In the genomic region with DNA sequence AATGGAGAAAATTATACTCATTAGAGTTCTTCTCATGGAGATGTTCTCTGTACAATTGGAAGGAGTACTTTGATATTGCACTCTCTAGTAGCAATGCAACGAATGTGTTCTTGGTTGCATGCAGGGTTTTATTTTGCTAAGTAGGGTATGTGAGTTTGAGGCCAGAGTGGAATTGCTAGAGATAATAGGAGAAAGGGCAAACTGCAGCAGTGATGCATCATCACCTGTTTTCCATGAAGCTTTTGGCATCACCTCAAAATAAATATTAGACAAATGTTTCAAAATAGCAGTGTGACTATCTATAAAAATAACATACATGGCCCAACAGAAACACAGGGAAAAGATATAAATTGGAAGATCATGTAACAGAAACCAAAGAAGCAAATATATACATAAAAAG, we compare ENCODE assay signal across 22 cellular contexts.
DNase-seq lines count a peak whose midpoint lies in the region; ATAC-seq and TF ChIP-seq lines count a peak whose summit lies in the region.
"Had no signal": no experiment of that assay in that cellular context is flagged by ENCODE, and none has a peak within 500 bp of the region (broad histone marks: within the 10 kb centered on the region; RNA-seq: fewer than 3 reads in every experiment).

No MANE protein-coding gene starts in this region.

- no peak overlapping the region for H2AFZ ChIP-seq in fibroblast of lung (ENCODE audit: low read length)
- H2AFZ ChIP-seq: neural progenitor cell had no signal

- no peak overlapping the region for H3K4me3 ChIP-seq in breast epithelium
- no peak overlapping the region for H3K4me3 ChIP-seq in fibroblast of lung (replicated peaks in 1 of 4; ENCODE audit: control extremely low read depth in 1 of 4, insufficient read depth in 1 of 4, low read depth in 3 of 4, low read length in 4 of 4)
- H3K4me3 ChIP-seq: left lung, neural progenitor cell, psoas muscle, SK-N-MC had no signal

- intact Hi-C loops in MCF 10A (cut with micrococcal nuclease) (no loop called here), breast epithelium (cut with DNase I; ENCODE audit: low total_unique reads) (no loop called here)
- intact Hi-C loops in activated CD4-positive, alpha-beta T cell treated with anti-CD3 and anti-CD28 coated beads, Interleukin-2, amount 10 ng/mL, durations not matched to agents 24 days and 14 days (cut with micrococcal nuclease), result no loop called here

- H3K27ac ChIP-seq in breast epithelium (no peak overlapping the region), VCaP (peak overlapping the region; percentile 53), fibroblast of lung (ENCODE audit: insufficient read depth, low read length) (no peak overlapping the region)
- H3K27ac ChIP-seq: KMS-11, left lung, neural progenitor cell, psoas muscle, SK-N-MC had no signal

- H3K9me3 Mint-ChIP-seq in MCF 10A (ENCODE audit: unreplicated experiment), result peaks cover 8% of the 10 kb centered on the region
- peaks cover 8% of the 10 kb centered on the region for H3K9me3 Mint-ChIP-seq in activated CD4-positive, alpha-beta T cell treated with anti-CD3 and anti-CD28 coated beads, Interleukin-2, amount 10 ng/mL, durations not matched to agents 24 days and 14 days

- H3K27me3 ChIP-seq in breast epithelium (no peaks in the 10 kb centered on the region), fibroblast of lung (ENCODE audit: control insufficient read depth, insufficient read depth, low read length) (no peaks in the 10 kb centered on the region)
- H3K27me3 ChIP-seq: left lung, neural progenitor cell had no signal

- no peaks in the 10 kb centered on the region for H3K79me2 ChIP-seq in fibroblast of lung (ENCODE audit: control insufficient read depth, insufficient read depth, low read length)

- H3K27me3 Mint-ChIP-seq in MCF 10A (ENCODE audit: insufficient read depth, unreplicated experiment), result no peaks in the 10 kb centered on the region
- peaks cover 9% of the 10 kb centered on the region for H3K27me3 Mint-ChIP-seq in activated CD4-positive, alpha-beta T cell treated with anti-CD3 and anti-CD28 coated beads, Interleukin-2, amount 10 ng/mL, durations not matched to agents 24 days and 14 days
- H3K27me3 Mint-ChIP-seq: activated CD8-positive, alpha-beta T cell treated with anti-CD3 and anti-CD28 coated beads for 36 hours; dendritic cell treated with granulocyte-macrophage colony-stimulating factor and Interleukin-4, amounts not matched to agents 40 ng/mL and 50 ng/mL, for 4 days had no signal

- H3K4me1 Mint-ChIP-seq in MCF 10A (ENCODE audit: insufficient read depth, unreplicated experiment), result peaks cover 8% of the 10 kb centered on the region
- H3K4me1 Mint-ChIP-seq in activated CD4-positive, alpha-beta T cell treated with anti-CD3 and anti-CD28 coated beads, Interleukin-2, amount 10 ng/mL, durations not matched to agents 24 days and 14 days, result no peaks in the 10 kb centered on the region
- H3K4me1 Mint-ChIP-seq: neural progenitor cell, WTC11 had no signal

- H3K9me3 ChIP-seq in breast epithelium (no peaks in the 10 kb centered on the region), fibroblast of lung (ENCODE audit: control insufficient read depth, insufficient read depth, low read depth, low read length) (no peaks in the 10 kb centered on the region)
- H3K9me3 ChIP-seq: psoas muscle had no signal

- H3K4me1 ChIP-seq in breast epithelium (no peaks in the 10 kb centered on the region), fibroblast of lung (ENCODE audit: control insufficient read depth, extremely low read depth, insufficient read depth, low read length) (no peaks in the 10 kb centered on the region)
- H3K4me1 ChIP-seq: left lung, neural progenitor cell, psoas muscle had no signal

- H3K36me3 Mint-ChIP-seq in MCF 10A (ENCODE audit: insufficient read depth, unreplicated experiment), result no peaks in the 10 kb centered on the region
- no peaks in the 10 kb centered on the region for H3K36me3 Mint-ChIP-seq in activated CD4-positive, alpha-beta T cell treated with anti-CD3 and anti-CD28 coated beads, Interleukin-2, amount 10 ng/mL, durations not matched to agents 24 days and 14 days (ENCODE audit: low read depth)
- H3K36me3 Mint-ChIP-seq: neural progenitor cell, WTC11 had no signal

- no peak for ATAC-seq in esophagus mucosa
- no peak for ATAC-seq in HG03045 (IDR thresholded peaks at IDR 0.05; ENCODE audit: unreplicated experiment)
- ATAC-seq: activated CD8-positive, alpha-beta T cell treated with anti-CD3 and anti-CD28 coated beads for 36 hours; left lung; psoas muscle; WTC11 had no signal

- H3K36me3 ChIP-seq in breast epithelium (no peaks in the 10 kb centered on the region), fibroblast of lung (ENCODE audit: control insufficient read depth, insufficient read depth, low read length) (no peaks in the 10 kb centered on the region)
- H3K36me3 ChIP-seq: left lung, neural progenitor cell had no signal

- TF ChIP-seq CTCF in MCF 10A (IDR thresholded peaks at IDR 0.05; ENCODE audit: unreplicated experiment) (no peak), breast epithelium (IDR thresholded peaks at IDR 0.05) (no peak), VCaP (conservative IDR thresholded peaks at IDR 0.05) (no peak), fibroblast of lung (conservative IDR thresholded peaks at IDR 0.05 in 1 of 2, IDR thresholded peaks at IDR 0.05 in 1 of 2; ENCODE audit: low read depth in 1 of 2, low read length in 2 of 2) (no peak)

- H3K27ac Mint-ChIP-seq in MCF 10A (ENCODE audit: low read depth, unreplicated experiment), result no peak overlapping the region
- no peak overlapping the region for H3K27ac Mint-ChIP-seq in activated CD4-positive, alpha-beta T cell treated with anti-CD3 and anti-CD28 coated beads, Interleukin-2, amount 10 ng/mL, durations not matched to agents 24 days and 14 days
- H3K27ac Mint-ChIP-seq: activated CD8-positive, alpha-beta T cell treated with anti-CD3 and anti-CD28 coated beads for 36 hours; dendritic cell treated with granulocyte-macrophage colony-stimulating factor and Interleukin-4, amounts not matched to agents 40 ng/mL and 50 ng/mL, for 4 days; neural progenitor cell; WTC11 had no signal

- POLR2A ChIA-PET in MCF 10A (lab: Yijun Ruan, JAX), result no interaction called here

- CTCF ChIA-PET in MCF 10A (lab: Yijun Ruan, JAX), result no interaction called here

- BruUV-seq in MCF 10A (replicated peaks; lab: Mats Ljungman, UMichigan), result no TSS peak

- H4K20me1 ChIP-seq in fibroblast of lung (ENCODE audit: control insufficient read depth, extremely low read depth, insufficient read depth, low read length), result no peaks in the 10 kb centered on the region

- H3K4me3 Mint-ChIP-seq in MCF 10A (ENCODE audit: unreplicated experiment), result no peak overlapping the region
- no peak overlapping the region for H3K4me3 Mint-ChIP-seq in activated CD4-positive, alpha-beta T cell treated with anti-CD3 and anti-CD28 coated beads, Interleukin-2, amount 10 ng/mL, durations not matched to agents 24 days and 14 days
- H3K4me3 Mint-ChIP-seq: activated CD8-positive, alpha-beta T cell treated with anti-CD3 and anti-CD28 coated beads for 36 hours; dendritic cell treated with granulocyte-macrophage colony-stimulating factor and Interleukin-4, amounts not matched to agents 40 ng/mL and 50 ng/mL, for 4 days; neural progenitor cell; WTC11 had no signal

- H3K4me2 ChIP-seq in fibroblast of lung (ENCODE audit: extremely low read depth, insufficient read depth, low read length), result no peak overlapping the region
- H3K4me2 ChIP-seq: KMS-11, neural progenitor cell had no signal

- TF ChIP-seq POLR2A in breast epithelium (IDR thresholded peaks at IDR 0.05), result no peak

- DNase-seq in MCF 10A (ENCODE audit: unreplicated experiment), result peak; percentile 58
- DNase-seq in breast epithelium (ENCODE audit: low spot score in 2 of 2), result no peak
- peak; percentile 11 to 48 for DNase-seq in fibroblast of lung (ENCODE audit: low read depth in 2 of 2)
- no peak for DNase-seq in activated CD4-positive, alpha-beta T cell treated with anti-CD3 and anti-CD28 coated beads, Interleukin-2, amount 10 ng/mL, durations not matched to agents 24 days and 14 days
- no peak for DNase-seq in NOMO-1 treated with dmso at 0.1 percent for 144 hours (lab: John Stamatoyannopoulos, UW; ENCODE audit: unreplicated experiment)
- DNase-seq: activated CD8-positive, alpha-beta T cell treated with anti-CD3 and anti-CD28 coated beads for 36 hours; activated naive CD4-positive, alpha-beta T cell treated with Interleukin-2 at 50 U/mL for 16 hours; activated T-cell treated with anti-CD3 and anti-CD28 coated beads, Interleukin-2, amount 50 U/mL, for 1 hour; aorta; DND-41; left lung; NCI-H1105 treated with DMSO at 0.1 percent for 48 hours; NCI-H2171 treated with DMSO at 0.1 percent for 48 hours; psoas muscle had no signal

- H3K9ac ChIP-seq in fibroblast of lung (ENCODE audit: insufficient read depth, low read length), result no peak overlapping the region
- H3K9ac ChIP-seq: KMS-11, neural progenitor cell had no signal

Comparison
In these comparisons a context has a peak if more than half of its experiments do, and no peak if none do; other contexts are left out.
1. DNase-seq: peak in MCF 10A (single experiment) and fibroblast of lung (2 of 2); none in breast epithelium (0 of 2), activated CD4-positive, alpha-beta T cell treated with anti-CD3 and anti-CD28 coated beads, Interleukin-2, amount 10 ng/mL, durations not matched to agents 24 days and 14 days (single experiment) and NOMO-1 treated with dmso at 0.1 percent for 144 hours (single experiment).